12 cellular contexts compared by ENCODE assay signal in the genomic region with DNA sequence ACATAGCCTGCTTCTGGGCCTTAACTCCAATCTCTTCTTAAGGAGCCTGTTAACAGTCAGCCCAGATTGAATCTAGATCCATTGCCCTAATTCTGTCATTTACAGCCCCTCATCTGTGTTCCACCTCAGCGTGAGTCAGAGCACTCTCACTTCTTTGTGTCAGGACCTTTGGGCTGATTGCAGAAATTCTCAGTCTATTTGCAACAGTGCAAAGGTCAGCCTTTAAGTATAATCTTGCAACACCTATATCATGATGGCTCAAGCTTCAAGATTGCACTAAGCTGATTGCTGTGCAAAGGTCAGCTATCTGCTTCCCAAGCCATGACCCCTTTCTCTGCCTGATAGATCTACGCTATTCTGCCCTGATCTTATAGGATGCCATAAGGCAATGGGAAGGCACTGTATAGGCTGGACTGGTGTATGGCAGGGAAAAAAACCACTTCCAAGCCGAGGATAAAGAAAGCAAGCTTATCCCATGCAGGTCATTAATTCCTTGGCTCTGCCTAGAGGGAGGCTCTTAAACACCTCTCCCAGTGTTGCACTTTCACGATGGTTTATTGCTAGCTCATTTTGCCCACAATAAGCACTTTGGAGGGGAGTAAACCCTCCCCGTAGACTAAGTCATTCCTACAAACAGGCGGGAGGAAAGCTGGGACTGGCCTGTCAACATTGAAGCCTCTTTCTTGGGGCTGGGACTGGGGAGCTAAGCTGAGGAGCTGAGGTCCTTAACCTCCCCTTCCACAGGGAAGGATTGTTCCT.
DNase-seq lines count a peak whose midpoint lies in the region; ATAC-seq, FAIRE-seq and TF ChIP-seq lines count a peak whose summit lies in the region.
"Had no signal": no experiment of that assay in that cellular context is flagged by ENCODE, and none has a peak within 500 bp of the region (broad histone marks: within the 10 kb centered on the region; RNA-seq: fewer than 3 reads in every experiment).

No MANE protein-coding gene starts in this region.

- TF ChIP-seq CTCF in mammary epithelial cell (conservative IDR thresholded peaks at IDR 0.05 in 1 of 2, IDR thresholded peaks at IDR 0.05 in 1 of 2; ENCODE audit: extremely low read depth in 1 of 2, insufficient read depth in 1 of 2, low read depth in 1 of 2, low read length in 2 of 2) (no peak), lower lobe of right lung (IDR thresholded peaks at IDR 0.05) (no peak), esophagus squamous epithelium (IDR thresholded peaks at IDR 0.05) (no peak), GM13976 (IDR thresholded peaks at IDR 0.05; ENCODE audit: borderline replicate concordance, control extremely low read depth, extremely low read depth, insufficient read depth, missing control alignments) (no peak), kidney (IDR thresholded peaks at IDR 0.05; ENCODE audit: borderline replicate concordance, extremely low read depth, insufficient read depth) (no peak)

- dilution Hi-C loops in mammary epithelial cell (cut with HindIII; ENCODE audit: low sequenced_read_pairs) = no loop called here

- DNase-seq in EH (ENCODE audit: low read depth) (peak; percentile 43), LoVo (ENCODE audit: low spot score) (peak; percentile 86), mammary epithelial cell (peak; percentile 29), lower lobe of right lung (no peak), esophagus squamous epithelium (lab: John Stamatoyannopoulos, UW) (no peak), GM13976 (ENCODE audit: low spot score) (no peak), kidney (no peak), NCI-H2171 (lab: John Stamatoyannopoulos, UW) (no peak)
- DNase-seq: activated CD4-positive, alpha-beta T cell treated with anti-CD3 and anti-CD28 coated beads, Interleukin-2, amount 50 U/mL, for 1 hour; amniotic stem cell; NCI-H1436 had no signal

- H3K27me3 ChIP-seq in mammary epithelial cell (ENCODE audit: insufficient read depth, low read length) (no peaks in the 10 kb centered on the region), lower lobe of right lung (ENCODE audit: low read depth) (peaks cover 3% of the 10 kb centered on the region), esophagus squamous epithelium (peaks cover 0 to 16% (median 0%) of the 10 kb centered on the region in 4 donors)

- H3K36me3 ChIP-seq in mammary epithelial cell (ENCODE audit: insufficient read depth, low read length) = no peaks in the 10 kb centered on the region
- H3K36me3 ChIP-seq in lower lobe of right lung = no peaks in the 10 kb centered on the region
- H3K36me3 ChIP-seq in esophagus squamous epithelium = no peaks in the 10 kb centered on the region
- no peaks in the 10 kb centered on the region for H3K36me3 ChIP-seq in kidney (ENCODE audit: control insufficient read depth in 1 of 2, insufficient read depth in 2 of 2, low read length in 2 of 2)

- no peak overlapping the region for H3K9ac ChIP-seq in mammary epithelial cell (ENCODE audit: insufficient read depth, low read length)
- no peak overlapping the region for H3K9ac ChIP-seq in kidney (ENCODE audit: low read length in 2 of 2)

- H4K20me1 ChIP-seq in mammary epithelial cell (ENCODE audit: insufficient read depth, low read length) = no peaks in the 10 kb centered on the region

- H3K4me2 ChIP-seq in mammary epithelial cell (ENCODE audit: insufficient read depth, low read depth, low read length) = no peak overlapping the region

- BruUV-seq in mammary epithelial cell (replicated peaks; lab: Mats Ljungman, UMichigan) = no TSS peak

- H3K4me1 ChIP-seq in mammary epithelial cell (ENCODE audit: insufficient read depth, low read length) (no peaks in the 10 kb centered on the region), lower lobe of right lung (peaks cover 21% of the 10 kb centered on the region), esophagus squamous epithelium (peaks cover 0 to 23% (median 1%) of the 10 kb centered on the region in 3 donors), kidney (ENCODE audit: control insufficient read depth in 1 of 2, insufficient read depth in 1 of 2, low read depth in 1 of 2, low read length in 2 of 2) (no peaks in the 10 kb centered on the region)

- FAIRE-seq in kidney (lab: Jason Lieb, UNC) = no peak

- in situ Hi-C loops in mammary epithelial cell (cut with MboI; ENCODE audit: low sequenced_read_pairs in 2 of 2) (no loop called here), GM13976 (cut with MboI; ENCODE audit: low sequenced_read_pairs, unreplicated experiment) (no loop called here)

- no peak for TF ChIP-seq POLR2A in esophagus squamous epithelium (IDR thresholded peaks at IDR 0.05)

- H3K79me2 ChIP-seq in mammary epithelial cell (ENCODE audit: insufficient read depth, low read length) = no peaks in the 10 kb centered on the region

- H3K9me3 ChIP-seq in mammary epithelial cell (replicated peaks; ENCODE audit: insufficient read depth, low read length) (no peaks in the 10 kb centered on the region), lower lobe of right lung (no peaks in the 10 kb centered on the region), esophagus squamous epithelium (no peaks in the 10 kb centered on the region), kidney (ENCODE audit: control insufficient read depth in 1 of 2, low read length in 2 of 2) (no peaks in the 10 kb centered on the region)

- H3K27ac ChIP-seq in mammary epithelial cell (ENCODE audit: insufficient read depth, low read depth, low read length) (no peak overlapping the region), lower lobe of right lung (no peak overlapping the region), esophagus squamous epithelium (no peak overlapping the region), kidney (ENCODE audit: low read depth in 2 of 2, low read length in 2 of 2) (no peak overlapping the region)

- peak; percentile 50 to 63 for ATAC-seq in lower lobe of right lung
- ATAC-seq: Right ventricle myocardium inferior had no signal

- CTCF ChIA-PET in mammary epithelial cell (lab: Charles Lee; ENCODE audit: low non-redundant PET) = no interaction called here

- intact Hi-C loops in mammary epithelial cell (cut with micrococcal nuclease) = no loop called here
- intact Hi-C loops in lower lobe of right lung (cut with DNase I) = loop anchor here (10.0 kb wide), 1 partner anchor 304 kb away; no protein-coding TSS in a partner anchor
- intact Hi-C loops in esophagus squamous epithelium (cut with DNase I) = no loop called here
- intact Hi-C loops in kidney (cut with DNase I) = no loop called here

- no peak overlapping the region for H3K4me3 ChIP-seq in mammary epithelial cell (replicated peaks in 1 of 3; ENCODE audit: insufficient read depth in 1 of 3, low read depth in 2 of 3, low read length in 3 of 3)
- no peak overlapping the region for H3K4me3 ChIP-seq in lower lobe of right lung
- H3K4me3 ChIP-seq in esophagus squamous epithelium = no peak overlapping the region
- H3K4me3 ChIP-seq in kidney (ENCODE audit: low read length in 2 of 2) = no peak overlapping the region

- WGBS in mammary epithelial cell (ENCODE audit: low coverage, missing lambda C conversion rate) = 90% methylated on average over 6 of the region's 6 CpGs
- 61 to 73% methylated on average over 6 of the region's 6 CpGs for WGBS in esophagus squamous epithelium, 2 donors

- H2AFZ ChIP-seq in mammary epithelial cell (ENCODE audit: low read depth, low read length) = no peak overlapping the region

Comparison
In these comparisons a context has a peak if more than half of its experiments do, and no peak if none do; other contexts are left out.
1. DNase-seq: peak in EH (single experiment), LoVo (single experiment) and mammary epithelial cell (single experiment); none in lower lobe of right lung (single experiment), esophagus squamous epithelium (single experiment), GM13976 (single experiment), kidney (single experiment) and NCI-H2171 (single experiment).